Comparison of ENCODE assay signal across 17 cellular contexts in genomic region chr6:39653631-39654030, GRCh38.
"Had no signal": no experiment of that assay in that cellular context is flagged by ENCODE, and none has a peak within 500 bp of the region (broad histone marks: within the 10 kb centered on the region; RNA-seq: fewer than 3 reads in every experiment).

No MANE protein-coding gene starts in this region.

- H3K27ac Mint-ChIP-seq: activated naive CD8-positive, alpha-beta T cell treated with anti-CD3 and anti-CD28 coated beads, Interleukin-2, amount 10 ng/mL, durations not matched to agents 7 days and 5 days; nephron progenitor cell; T-cell had no signal

- ATAC-seq: activated CD4-positive, CD25-positive, alpha-beta regulatory T cell treated with anti-CD3 and anti-CD28 coated beads, Interleukin-2, amount 50 U/mL, for 24 hours; esophagus mucosa; T-cell; upper lobe of right lung had no signal

- H3K9me3 Mint-ChIP-seq: activated naive CD8-positive, alpha-beta T cell treated with anti-CD3 and anti-CD28 coated beads, Interleukin-2, amount 10 ng/mL, durations not matched to agents 7 days and 5 days; nephron progenitor cell had no signal

- H3K4me3 Mint-ChIP-seq: activated naive CD8-positive, alpha-beta T cell treated with anti-CD3 and anti-CD28 coated beads, Interleukin-2, amount 10 ng/mL, durations not matched to agents 7 days and 5 days; nephron progenitor cell; T-cell had no signal

- H3K4me1 Mint-ChIP-seq: activated naive CD8-positive, alpha-beta T cell treated with anti-CD3 and anti-CD28 coated beads, Interleukin-2, amount 10 ng/mL, durations not matched to agents 7 days and 5 days; T-cell had no signal

- H3K27ac ChIP-seq: breast epithelium, ovary, suprapubic skin, upper lobe of right lung had no signal

- H3K36me3 Mint-ChIP-seq: activated naive CD8-positive, alpha-beta T cell treated with anti-CD3 and anti-CD28 coated beads, Interleukin-2, amount 10 ng/mL, durations not matched to agents 7 days and 5 days; T-cell had no signal

- DNase-seq: activated CD4-positive, alpha-beta T cell treated with anti-CD3 and anti-CD28 coated beads, Interleukin-2, amount 50 U/mL, for 1 hour; activated CD8-positive, alpha-beta memory T cell treated with anti-CD3 and anti-CD28 coated beads for 24 hours; activated naive CD8-positive, alpha-beta T cell treated with anti-CD3 and anti-CD28 coated beads, Interleukin-2, amount 10 ng/mL, durations not matched to agents 7 days and 5 days; aorta; dermis blood vessel endothelial cell; kidney glomerular epithelial cell; nephron progenitor cell; ovary; SK-N-SH; stimulated activated naive CD4-positive, alpha-beta T cell treated with Interleukin-2 at 50 U/mL for 16 hours; T-cell; T-helper 9 cell; upper lobe of right lung had no signal
